16 cellular contexts compared by ENCODE assay signal in the genomic region with DNA sequence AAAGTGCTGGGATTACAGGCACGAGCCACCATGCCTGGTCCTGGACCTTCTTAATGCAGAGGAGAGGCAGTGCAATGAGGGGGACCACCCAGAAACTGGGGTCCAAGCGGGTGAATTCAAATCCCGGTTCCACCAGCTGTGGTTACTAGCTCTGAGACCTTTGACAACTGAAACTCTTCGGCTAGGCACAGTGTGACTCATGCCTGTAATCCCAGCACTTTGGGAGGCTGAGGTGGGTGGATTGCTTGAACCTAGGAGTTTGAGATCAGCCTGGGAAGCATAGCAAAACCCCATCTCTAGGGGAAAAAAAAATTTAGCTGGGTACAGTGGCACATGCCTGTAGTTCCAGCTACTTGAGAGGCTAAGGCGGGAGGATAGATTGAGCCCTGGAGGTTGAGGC. TPM values are rescaled to one million over a fixed set of nuclear protein-coding genes. Genes with fewer than 3 reads are reported as not detected.
DNase-seq lines count a peak whose midpoint lies in the region; ATAC-seq and TF ChIP-seq lines count a peak whose summit lies in the region.
"Had no signal": no experiment of that assay in that cellular context is flagged by ENCODE, and none has a peak within 500 bp of the region (broad histone marks: within the 10 kb centered on the region; RNA-seq: fewer than 3 reads in every experiment).

No MANE protein-coding gene starts in this region.

- peak overlapping the region; percentile 73 for H3K27ac Mint-ChIP-seq in dendritic cell treated with granulocyte-macrophage colony-stimulating factor and Interleukin-4, amounts not matched to agents 40 ng/mL and 50 ng/mL, for 4 days
- H3K27ac Mint-ChIP-seq in glutamatergic neuron (ENCODE audit: unreplicated experiment), result no peak overlapping the region
- H3K27ac Mint-ChIP-seq: HFFc6 had no signal

- intact Hi-C loops in dendritic cell treated with granulocyte-macrophage colony-stimulating factor and Interleukin-4, amounts not matched to agents 40 ng/mL and 50 ng/mL, for 4 days (cut with micrococcal nuclease), result no loop called here

- H3K27ac ChIP-seq in HL-60 (replicated peaks), result peak overlapping the region; percentile 26
- H3K27ac ChIP-seq: KMS-11, right atrium auricular region, tibial nerve had no signal

- DNase-seq in ELR (ENCODE audit: low read depth) (peak; percentile 14), HL-60 (ENCODE audit: low read depth in 1 of 2, low spot score in 1 of 2) (no peak), COLO829 (ENCODE audit: low spot score) (no peak), glutamatergic neuron (no peak)
- DNase-seq: activated CD4-positive, CD25-positive, alpha-beta regulatory T cell; effector CD4-positive, alpha-beta T cell; HFFc6; NCI-H1105 treated with DMSO at 0.1 percent for 48 hours; NCI-H524 treated with DMSO at 0.1 percent for 48 hours; Right ventricle myocardium superior; stimulated activated naive CD4-positive, alpha-beta T cell had no signal

- no peaks in the 10 kb centered on the region for H3K36me3 Mint-ChIP-seq in dendritic cell treated with granulocyte-macrophage colony-stimulating factor and Interleukin-4, amounts not matched to agents 40 ng/mL and 50 ng/mL, for 4 days (ENCODE audit: low read depth)
- no peaks in the 10 kb centered on the region for H3K36me3 Mint-ChIP-seq in glutamatergic neuron (ENCODE audit: unreplicated experiment)

- H3K4me3 ChIP-seq in HL-60 (replicated peaks; ENCODE audit: insufficient read depth, low read length), result no peak overlapping the region
- H3K4me3 ChIP-seq: right atrium auricular region, tibial nerve had no signal

- no peaks in the 10 kb centered on the region for H3K9me3 Mint-ChIP-seq in dendritic cell treated with granulocyte-macrophage colony-stimulating factor and Interleukin-4, amounts not matched to agents 40 ng/mL and 50 ng/mL, for 4 days
- peaks cover 5% of the 10 kb centered on the region for H3K9me3 Mint-ChIP-seq in glutamatergic neuron (ENCODE audit: unreplicated experiment)
- H3K9me3 Mint-ChIP-seq: HFFc6 had no signal

- no peak overlapping the region for H3K4me3 Mint-ChIP-seq in dendritic cell treated with granulocyte-macrophage colony-stimulating factor and Interleukin-4, amounts not matched to agents 40 ng/mL and 50 ng/mL, for 4 days
- no peak overlapping the region for H3K4me3 Mint-ChIP-seq in glutamatergic neuron (ENCODE audit: unreplicated experiment)
- H3K4me3 Mint-ChIP-seq: HFFc6 had no signal

- H3K27me3 ChIP-seq in HL-60 (ENCODE audit: insufficient read depth, poor library complexity, severe bottlenecking), result no peaks in the 10 kb centered on the region
- H3K27me3 ChIP-seq: right atrium auricular region, tibial nerve had no signal

- no peak for ATAC-seq in HG03460 (IDR thresholded peaks at IDR 0.05; ENCODE audit: unreplicated experiment)

- no peaks in the 10 kb centered on the region for H3K27me3 Mint-ChIP-seq in dendritic cell treated with granulocyte-macrophage colony-stimulating factor and Interleukin-4, amounts not matched to agents 40 ng/mL and 50 ng/mL, for 4 days
- H3K27me3 Mint-ChIP-seq in glutamatergic neuron (ENCODE audit: unreplicated experiment), result peaks cover 5% of the 10 kb centered on the region

- H3K4me1 Mint-ChIP-seq in dendritic cell treated with granulocyte-macrophage colony-stimulating factor and Interleukin-4, amounts not matched to agents 40 ng/mL and 50 ng/mL, for 4 days (ENCODE audit: low read depth), result peaks cover 66% of the 10 kb centered on the region
- H3K4me1 Mint-ChIP-seq in glutamatergic neuron (ENCODE audit: low read depth, unreplicated experiment), result peaks cover 15% of the 10 kb centered on the region

- no peak for TF ChIP-seq CTCF in HL-60 (IDR thresholded peaks at IDR 0.05; ENCODE audit: insufficient read depth, low read length)
- TF ChIP-seq CTCF in glutamatergic neuron (IDR thresholded peaks at IDR 0.05; ENCODE audit: partially characterized antibody, unreplicated experiment), result no peak

RNA-seq across cellular contexts. Expression of gene CD4, which starts 5.0 kb away (rescaled TPM):
- 0.17 TPM for total RNA-seq in glutamatergic neuron (ENCODE audit: unreplicated experiment)

RNA-seq across cellular contexts. Expression of gene LAG3, which starts 12.0 kb away (rescaled TPM):
- total RNA-seq in glutamatergic neuron (ENCODE audit: unreplicated experiment), result 7.3 TPM

RNA-seq across cellular contexts. Expression of gene PTMS, which starts 18.1 kb away (rescaled TPM):
- 966 TPM for total RNA-seq in glutamatergic neuron (ENCODE audit: unreplicated experiment)

RNA-seq across cellular contexts. Expression of gene MLF2, which starts 31.4 kb away (rescaled TPM):
- 228 TPM for total RNA-seq in glutamatergic neuron (ENCODE audit: unreplicated experiment)

RNA-seq across cellular contexts. Expression of gene GPR162, which starts 37.3 kb away (rescaled TPM):
- total RNA-seq in glutamatergic neuron (ENCODE audit: unreplicated experiment), result 145 TPM
